1 cellular context compared by ENCODE assay signal in the genomic region with DNA sequence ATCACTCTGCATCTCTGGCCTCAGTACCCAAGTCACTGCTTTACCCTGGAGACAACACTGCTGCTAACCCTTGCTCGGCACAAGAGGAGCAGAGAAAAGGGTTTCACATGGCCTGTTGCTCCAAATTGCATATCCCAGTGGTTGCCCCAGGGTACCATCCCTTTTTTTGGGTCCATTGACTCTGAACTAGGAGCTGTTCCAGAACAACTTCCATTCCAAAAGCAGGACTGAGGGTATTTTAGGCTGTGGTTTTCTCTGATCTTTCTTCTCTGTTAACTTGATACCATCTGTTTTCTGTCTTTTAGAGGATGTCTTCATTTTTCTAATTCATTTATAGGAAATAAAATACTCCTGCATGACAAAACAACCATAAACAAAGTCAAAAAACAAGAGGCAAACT.
TF ChIP-seq lines count a peak whose summit lies in the region.

No MANE protein-coding gene starts in this region.

TF ChIP-seq in H1, 55 proteins besides CTCF, POLR2A, EP300 and RAD21:
- no peak for TF ChIP-seq RXRA (IDR thresholded peaks at IDR 0.05; ENCODE audit: insufficient read depth, low read depth, low read length)
- no peak for TF ChIP-seq CHD1 (IDR thresholded peaks at IDR 0.05; ENCODE audit: low read depth, low read length)
- no peak for TF ChIP-seq ASH2L (IDR thresholded peaks at IDR 0.05; ENCODE audit: low read length)
- TF ChIP-seq SIX5 (IDR thresholded peaks at IDR 0.05; ENCODE audit: low read depth, low read length) = no peak
- TF ChIP-seq TBP (IDR thresholded peaks at IDR 0.05; ENCODE audit: low read depth, low read length) = no peak
- TF ChIP-seq, protein P1, sequence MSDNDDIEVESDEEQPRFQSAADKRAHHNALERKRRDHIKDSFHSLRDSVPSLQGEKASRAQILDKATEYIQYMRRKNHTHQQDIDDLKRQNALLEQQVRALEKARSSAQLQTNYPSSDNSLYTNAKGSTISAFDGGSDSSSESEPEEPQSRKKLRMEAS (IDR thresholded peaks at IDR 0.05) = no peak
- no peak for TF ChIP-seq RBBP5 (IDR thresholded peaks at IDR 0.05; ENCODE audit: borderline replicate concordance, low read depth, low read length)
- TF ChIP-seq KDM5A (IDR thresholded peaks at IDR 0.05; ENCODE audit: low read length) = no peak
- TF ChIP-seq HDAC2 (IDR thresholded peaks at IDR 0.05; ENCODE audit: borderline replicate concordance in 1 of 2, low read depth in 2 of 2, low read length in 2 of 2) = no peak
- TF ChIP-seq POLR2AphosphoS5 (IDR thresholded peaks at IDR 0.05; ENCODE audit: low read depth, low read length) = no peak
- no peak for TF ChIP-seq FOSL1 (IDR thresholded peaks at IDR 0.05; ENCODE audit: insufficient read depth, low read depth, low read length)
- TF ChIP-seq SIRT6 (IDR thresholded peaks at IDR 0.05; ENCODE audit: low read length) = no peak
- no peak for TF ChIP-seq TCF12 (IDR thresholded peaks at IDR 0.05; ENCODE audit: low read depth, low read length)
